24 cellular contexts compared by ENCODE assay signal in the genomic region with DNA sequence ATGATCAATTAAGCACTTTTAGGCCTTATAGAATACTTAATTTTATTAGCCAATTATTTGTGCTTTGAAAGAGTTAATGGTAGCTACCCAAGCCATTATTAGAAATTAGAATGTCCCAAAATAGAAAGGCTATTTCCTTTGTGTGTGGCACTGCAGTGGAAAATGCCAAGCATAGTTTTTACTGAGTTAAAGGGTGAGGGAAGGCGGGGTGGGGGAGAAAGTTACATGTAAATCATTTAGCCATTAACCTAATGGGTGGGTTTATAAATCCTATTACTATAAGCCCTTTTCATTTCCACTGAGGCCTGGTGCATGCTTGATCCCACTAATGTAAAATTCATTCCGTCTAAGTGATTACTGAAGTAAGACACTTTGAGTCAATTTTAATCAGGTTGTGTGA.
"Had no signal": no experiment of that assay in that cellular context is flagged by ENCODE, and none has a peak within 500 bp of the region (broad histone marks: within the 10 kb centered on the region; RNA-seq: fewer than 3 reads in every experiment).

No MANE protein-coding gene starts in this region.

- H3K4me3 ChIP-seq: esophagus squamous epithelium, gastrocnemius medialis, ovary, prostate gland, right lobe of liver, smooth muscle cell, vagina had no signal

- H3K4me1 Mint-ChIP-seq: activated CD4-positive, alpha-beta T cell treated with anti-CD3 and anti-CD28 coated beads, Interleukin-2, amount 10 ng/mL, durations not matched to agents 7 days and 5 days; activated T-helper 17 cell treated with anti-CD3 and anti-CD28 coated beads, Interleukin-2, amount 50 U/mL, for 72 hours; central memory CD8-positive, alpha-beta T cell; endodermal cell; stimulated activated naive B cell treated with anti-CD40 and anti-IgM and Interleukin-4, amounts not matched to agents 10 μg/mL and 1 μg/mL and 100 μg/mL, for 72 hours had no signal

- H3K4me3 Mint-ChIP-seq: activated CD4-positive, alpha-beta T cell treated with anti-CD3 and anti-CD28 coated beads, Interleukin-2, amount 10 ng/mL, durations not matched to agents 7 days and 5 days; activated CD8-positive, alpha-beta T cell treated with anti-CD3 and anti-CD28 coated beads, Interleukin-2, amount 10 ng/mL, durations not matched to agents 7 days and 5 days; activated T-helper 17 cell treated with anti-CD3 and anti-CD28 coated beads, Interleukin-2, amount 50 U/mL, for 72 hours; central memory CD8-positive, alpha-beta T cell; endodermal cell; natural killer cell; stimulated activated naive B cell treated with anti-CD40 and anti-IgM and Interleukin-4, amounts not matched to agents 10 μg/mL and 1 μg/mL and 100 μg/mL, for 72 hours; type B pancreatic cell had no signal

- ATAC-seq: activated CD4-positive, CD25-positive, alpha-beta regulatory T cell treated with anti-CD3 and anti-CD28 coated beads, Interleukin-2, amount 50 U/mL, for 24 hours; activated CD8-positive, alpha-beta T cell treated with anti-CD3 and anti-CD28 coated beads, Interleukin-2, amount 10 ng/mL, durations not matched to agents 7 days and 5 days; activated naive CD4-positive, alpha-beta T cell treated with anti-CD3 and anti-CD28 coated beads, Interleukin-2, amount 50 U/mL, for 72 hours; activated T-helper 17 cell treated with anti-CD3 and anti-CD28 coated beads, Interleukin-2, amount 50 U/mL, for 72 hours; left lobe of liver; natural killer cell; right lobe of liver; stimulated activated naive B cell treated with anti-CD40 and anti-IgM and Interleukin-4, amounts not matched to agents 10 μg/mL and 1 μg/mL and 100 μg/mL, for 72 hours had no signal

- H3K27me3 ChIP-seq: brain microvascular endothelial cell, esophagus squamous epithelium, gastrocnemius medialis, neutrophil, ovary, right lobe of liver, vagina had no signal

- H3K27ac Mint-ChIP-seq: activated CD4-positive, alpha-beta T cell treated with anti-CD3 and anti-CD28 coated beads, Interleukin-2, amount 10 ng/mL, durations not matched to agents 7 days and 5 days; activated CD8-positive, alpha-beta T cell treated with anti-CD3 and anti-CD28 coated beads, Interleukin-2, amount 10 ng/mL, durations not matched to agents 7 days and 5 days; activated naive CD4-positive, alpha-beta T cell treated with anti-CD3 and anti-CD28 coated beads, Interleukin-2, amount 50 U/mL, for 72 hours; activated T-helper 17 cell treated with anti-CD3 and anti-CD28 coated beads, Interleukin-2, amount 50 U/mL, for 72 hours; endodermal cell; natural killer cell; stimulated activated naive B cell treated with anti-CD40 and anti-IgM and Interleukin-4, amounts not matched to agents 10 μg/mL and 1 μg/mL and 100 μg/mL, for 72 hours; type B pancreatic cell had no signal

- H3K9me3 Mint-ChIP-seq: activated CD4-positive, alpha-beta T cell treated with anti-CD3 and anti-CD28 coated beads, Interleukin-2, amount 10 ng/mL, durations not matched to agents 7 days and 5 days; activated naive CD4-positive, alpha-beta T cell treated with anti-CD3 and anti-CD28 coated beads, Interleukin-2, amount 50 U/mL, for 72 hours; activated T-helper 17 cell treated with anti-CD3 and anti-CD28 coated beads, Interleukin-2, amount 50 U/mL, for 72 hours; central memory CD8-positive, alpha-beta T cell; endodermal cell; natural killer cell; stimulated activated naive B cell treated with anti-CD40 and anti-IgM and Interleukin-4, amounts not matched to agents 10 μg/mL and 1 μg/mL and 100 μg/mL, for 72 hours; type B pancreatic cell had no signal

- H3K27me3 Mint-ChIP-seq: activated CD4-positive, alpha-beta T cell treated with anti-CD3 and anti-CD28 coated beads, Interleukin-2, amount 10 ng/mL, durations not matched to agents 7 days and 5 days; activated T-helper 17 cell treated with anti-CD3 and anti-CD28 coated beads, Interleukin-2, amount 50 U/mL, for 72 hours; central memory CD8-positive, alpha-beta T cell; stimulated activated naive B cell treated with anti-CD40 and anti-IgM and Interleukin-4, amounts not matched to agents 10 μg/mL and 1 μg/mL and 100 μg/mL, for 72 hours; type B pancreatic cell had no signal

- H3K36me3 Mint-ChIP-seq: natural killer cell had no signal

- H3K27ac ChIP-seq: brain microvascular endothelial cell, esophagus squamous epithelium, neutrophil, ovary, prostate gland, right lobe of liver, vagina had no signal

- H3K4me1 ChIP-seq: esophagus squamous epithelium, prostate gland, right lobe of liver, vagina had no signal

- DNase-seq: activated CD4-positive, alpha-beta T cell treated with anti-CD3 and anti-CD28 coated beads, Interleukin-2, amount 10 ng/mL, durations not matched to agents 7 days and 5 days; activated CD8-positive, alpha-beta T cell treated with anti-CD3 and anti-CD28 coated beads, Interleukin-2, amount 10 ng/mL, durations not matched to agents 7 days and 5 days; activated T-cell treated with anti-CD3 and anti-CD28 coated beads, Interleukin-2, amount 50 U/mL, for 1 hour; aorta; brain microvascular endothelial cell; endodermal cell; esophagus squamous epithelium; natural killer cell; ovary; right lobe of liver; stimulated activated CD4-positive, alpha-beta T cell treated with anti-CD3 and anti-CD28 coated beads, Interleukin-15, amount 100 ng/mL, for 24 hours; stimulated activated CD8-positive, alpha-beta memory T cell treated with anti-CD3 and anti-CD28 coated beads, Interleukin-4, amount 100 ng/mL, for 48 hours; stimulated activated naive B cell treated with anti-CD40 and anti-IgM and Interleukin-4, amounts not matched to agents 10 μg/mL and 1 μg/mL and 100 μg/mL, for 72 hours had no signal

- H3K9me3 ChIP-seq: esophagus squamous epithelium, gastrocnemius medialis, neutrophil, ovary, prostate gland, right lobe of liver, vagina had no signal

- H3K36me3 ChIP-seq: brain microvascular endothelial cell, esophagus squamous epithelium, gastrocnemius medialis, neutrophil, ovary, prostate gland, right lobe of liver, vagina had no signal
